24 cellular contexts compared by ENCODE assay signal in the genomic region with DNA sequence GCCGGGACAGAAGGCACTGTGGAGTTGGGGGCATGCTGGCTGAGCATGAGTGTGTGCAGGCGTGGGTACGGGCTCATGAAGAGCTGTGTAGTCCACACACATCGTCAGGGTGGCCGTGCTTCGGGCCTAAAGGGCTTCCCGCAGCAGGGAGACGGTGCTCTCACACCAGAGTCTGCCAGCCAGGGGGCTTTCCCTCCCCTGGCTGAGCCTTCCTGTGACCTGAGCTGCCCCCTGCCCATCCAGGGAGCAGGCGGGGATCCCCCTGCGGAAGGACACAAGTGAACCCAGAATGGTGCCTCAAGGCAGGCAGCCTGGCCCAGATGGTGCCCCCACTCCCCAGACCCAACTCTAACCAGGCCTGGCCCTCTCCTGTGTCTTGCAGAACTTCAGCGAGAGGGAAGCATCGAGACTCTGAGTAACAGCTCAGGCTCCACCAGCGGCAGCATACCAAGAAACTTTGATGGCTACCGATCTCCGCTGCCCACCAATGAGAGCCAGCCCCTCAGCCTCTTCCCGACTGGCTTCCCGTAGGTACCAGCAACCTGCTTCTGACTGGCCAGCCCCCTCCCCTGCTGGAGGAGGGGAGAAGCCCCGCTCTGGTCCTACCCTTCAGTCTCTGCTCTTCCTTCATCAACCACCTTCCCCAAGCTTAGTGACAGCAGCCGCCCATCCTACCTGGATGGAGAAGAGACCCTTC. TPM values are rescaled to one million over a fixed set of nuclear protein-coding genes. Genes with fewer than 3 reads are reported as not detected.
"Had no signal": no experiment of that assay in that cellular context is flagged by ENCODE, and none has a peak within 500 bp of the region (broad histone marks: within the 10 kb centered on the region; RNA-seq: fewer than 3 reads in every experiment).

No MANE protein-coding gene starts in this region.

- ATAC-seq: esophagus mucosa; gastrocnemius medialis; left cardiac atrium; mucosa of descending colon; naive thymus-derived CD8-positive, alpha-beta T cell; pancreas; sciatic nerve; stimulated activated memory B cell treated with anti-CD40 and anti-IgM and Interleukin-4, amounts not matched to agents 10 μg/mL and 1 μg/mL and 100 μg/mL, for 72 hours; upper lobe of right lung had no signal

- H3K27ac ChIP-seq: gastrocnemius medialis, neural progenitor cell, pancreas, spleen, upper lobe of right lung had no signal

- H3K4me3 ChIP-seq: gastrocnemius medialis, mucosa of descending colon, neural progenitor cell, pancreas, spleen, tibial artery, upper lobe of right lung had no signal

- H3K9me3 ChIP-seq: gastrocnemius medialis, mucosa of descending colon, pancreas, spleen, tibial artery, upper lobe of right lung had no signal

- H3K4me3 Mint-ChIP-seq: central memory CD8-positive, alpha-beta T cell; immature natural killer cell; naive thymus-derived CD8-positive, alpha-beta T cell; neural progenitor cell; stimulated activated memory B cell treated with anti-CD40 and anti-IgM and Interleukin-4, amounts not matched to agents 10 μg/mL and 1 μg/mL and 100 μg/mL, for 72 hours; stimulated activated naive CD8-positive, alpha-beta T cell treated with anti-CD3 and anti-CD28 coated beads, Interleukin-15, Interleukin-2, amounts not matched to agents 100 ng/mL and 50 ng/mL, for 24 hours had no signal

- H3K27ac Mint-ChIP-seq: immature natural killer cell; neural progenitor cell; progenitor cell of endocrine pancreas; stimulated activated memory B cell treated with anti-CD40 and anti-IgM and Interleukin-4, amounts not matched to agents 10 μg/mL and 1 μg/mL and 100 μg/mL, for 72 hours; stimulated activated naive CD8-positive, alpha-beta T cell treated with anti-CD3 and anti-CD28 coated beads, Interleukin-15, Interleukin-2, amounts not matched to agents 100 ng/mL and 50 ng/mL, for 24 hours had no signal

- FAIRE-seq: endometrium, kidney, pancreas had no signal

- H3K27me3 ChIP-seq: tibial artery had no signal

- DNase-seq: cortex of kidney; effector memory CD4-positive, alpha-beta T cell; gastrocnemius medialis; immature natural killer cell; kidney; left cardiac atrium; mucosa of descending colon; naive thymus-derived CD8-positive, alpha-beta T cell; occipital lobe; spleen; stimulated activated CD4-positive, alpha-beta T cell treated with anti-CD3 and anti-CD28 coated beads, Interleukin-15, amount 100 ng/mL, for 24 hours; stimulated activated CD4-positive, alpha-beta T cell treated with anti-CD3 and anti-CD28 coated beads, Interleukin-1b, Interleukin-23, amount 100 ng/mL, for 48 hours; stimulated activated CD4-positive, alpha-beta T cell treated with anti-CD3 and anti-CD28 coated beads, Interleukin-4, amount 100 ng/mL, for 24 hours; tibial artery; upper lobe of right lung had no signal

- H3K9me3 Mint-ChIP-seq: central memory CD8-positive, alpha-beta T cell; immature natural killer cell; naive thymus-derived CD8-positive, alpha-beta T cell; neural progenitor cell; stimulated activated naive CD8-positive, alpha-beta T cell treated with anti-CD3 and anti-CD28 coated beads, Interleukin-15, Interleukin-2, amounts not matched to agents 100 ng/mL and 50 ng/mL, for 24 hours had no signal

- H3K36me3 ChIP-seq: gastrocnemius medialis, neural progenitor cell, pancreas, upper lobe of right lung had no signal

RNA-seq across cellular contexts. Expression of a gene that starts 7.9 kb away (rescaled TPM):
- polyA plus RNA-seq: immature natural killer cell; naive thymus-derived CD8-positive, alpha-beta T cell had no signal
